Comparison of ENCODE assay signal across 12 cellular contexts in genomic region chrX:30649859-30650258, GRCh38. TPM values are rescaled to one million over a fixed set of nuclear protein-coding genes. Genes with fewer than 3 reads are reported as not detected.
A peak's percentile ranks its signal among the peaks of the same experiment; 100 is the strongest.
DNase-seq lines count a peak whose midpoint lies in the region; ATAC-seq and TF ChIP-seq lines count a peak whose summit lies in the region.
"Had no signal": no experiment of that assay in that cellular context is flagged by ENCODE, and none has a peak within 500 bp of the region (broad histone marks: within the 10 kb centered on the region; RNA-seq: fewer than 3 reads in every experiment).

No MANE protein-coding gene starts in this region.

- H3K9me3 ChIP-seq in suprapubic skin: no peaks in the 10 kb centered on the region

- TF ChIP-seq CTCF in Calu3 (IDR thresholded peaks at IDR 0.05; ENCODE audit: unreplicated experiment) (no peak), fibroblast of pulmonary artery (IDR thresholded peaks at IDR 0.05; ENCODE audit: low read length, missing control alignments) (no peak), coronary artery (IDR thresholded peaks at IDR 0.05) (no peak), suprapubic skin (IDR thresholded peaks at IDR 0.05) (no peak)

- BruUV-seq in Calu3 (replicated peaks; lab: Mats Ljungman, UMichigan): no TSS peak

- no peaks in the 10 kb centered on the region for H3K27me3 ChIP-seq in suprapubic skin

- H3K27me3 Mint-ChIP-seq in Calu3 (ENCODE audit: unreplicated experiment): no peaks in the 10 kb centered on the region

- no peaks in the 10 kb centered on the region for H3K36me3 ChIP-seq in suprapubic skin

- peak overlapping the region; percentile 44 for H3K4me3 Mint-ChIP-seq in Calu3 (ENCODE audit: low read depth, unreplicated experiment)

- intact Hi-C loops in Calu3 (cut with micrococcal nuclease; ENCODE audit: unreplicated experiment): no loop called here

- no peaks in the 10 kb centered on the region for H3K9me3 Mint-ChIP-seq in Calu3 (ENCODE audit: low read depth, unreplicated experiment)

- peaks cover 22% of the 10 kb centered on the region for H3K36me3 Mint-ChIP-seq in Calu3 (ENCODE audit: insufficient read depth, unreplicated experiment)

- CTCF ChIA-PET in Calu3 (lab: Charles Lee): no interaction called here

- H3K27ac ChIP-seq in coronary artery (no peak overlapping the region), suprapubic skin (no peak overlapping the region)

- peak overlapping the region; percentile 82 for H3K27ac Mint-ChIP-seq in Calu3 (ENCODE audit: unreplicated experiment)

- WGBS in suprapubic skin: 74% methylated on average over 2 of the region's 2 CpGs

- ATAC-seq in GM18909 (IDR thresholded peaks at IDR 0.05; ENCODE audit: poor library complexity, unreplicated experiment): peak; percentile 24
- ATAC-seq: right cardiac atrium had no signal

- peaks cover 29% of the 10 kb centered on the region for H3K4me1 Mint-ChIP-seq in Calu3 (ENCODE audit: low read depth, unreplicated experiment)

- H3K4me3 ChIP-seq in fibroblast of pulmonary artery (replicated peaks; ENCODE audit: low read depth, low read length): no peak overlapping the region
- no peak overlapping the region for H3K4me3 ChIP-seq in coronary artery
- no peak overlapping the region for H3K4me3 ChIP-seq in suprapubic skin
- H3K4me3 ChIP-seq: lung had no signal

- peak; percentile 35 for DNase-seq in Calu3
- peak; percentile 41 for DNase-seq in RKO (ENCODE audit: low spot score)
- DNase-seq in fibroblast of pulmonary artery (ENCODE audit: low read depth): peak; percentile 33
- no peak for DNase-seq in NCI-H2107 treated with DMSO at 0.1 percent for 48 hours (lab: John Stamatoyannopoulos, UW; ENCODE audit: unreplicated experiment)
- no peak for DNase-seq in SIG-M5 treated with dmso at 0.1 percent for 504 hours (lab: John Stamatoyannopoulos, UW; ENCODE audit: unreplicated experiment)
- DNase-seq in coronary artery (ENCODE audit: low spot score): no peak
- DNase-seq in suprapubic skin (ENCODE audit: low spot score in 2 of 2): no peak
- DNase-seq: NCI-H2029 treated with DMSO at 0.1 percent for 48 hours, right cardiac atrium, SHP77 treated with DMSO at 0.1 percent for 48 hours had no signal

- no peak for TF ChIP-seq POLR2A in suprapubic skin (IDR thresholded peaks at IDR 0.05)

- TF ChIP-seq EP300 in suprapubic skin (IDR thresholded peaks at IDR 0.05): no peak

- H3K4me1 ChIP-seq in suprapubic skin: peaks cover 6% of the 10 kb centered on the region

RNA-seq across cellular contexts. Expression of gene GK, which starts 3.4 kb away (rescaled TPM):
- total RNA-seq in Calu3 (2022) (14.3 and 15.2 TPM in 2 replicates), suprapubic skin (10 to 100 TPM in 1 of 4 donors, 1 to 10 TPM in 3; 6.2 to 10.1 (median 8.8) TPM)

Comparison
In these comparisons a context has a peak if more than half of its experiments do, and no peak if none do; other contexts are left out.
1. DNase-seq: peak in Calu3 (single experiment), RKO (single experiment) and fibroblast of pulmonary artery (single experiment); none in NCI-H2107 treated with DMSO at 0.1 percent for 48 hours (single experiment), SIG-M5 treated with dmso at 0.1 percent for 504 hours (single experiment), coronary artery (single experiment) and suprapubic skin (0 of 2).